In genomic region chr10:87025285-87025958, GRCh38 we compare ENCODE assay signal across 13 cellular contexts. TPM values are rescaled to one million over a fixed set of nuclear protein-coding genes. Genes with fewer than 3 reads are reported as not detected.
DNase-seq lines count a peak whose midpoint lies in the region; ATAC-seq and TF ChIP-seq lines count a peak whose summit lies in the region.
"Not testable (repeated sequence)": the region's sequence is repeated elsewhere in the genome, so short reads cannot be mapped to it uniquely, and the experiment has no call there.
"Had no signal": no experiment of that assay in that cellular context is flagged by ENCODE, and none has a peak within 500 bp of the region (broad histone marks: within the 10 kb centered on the region; RNA-seq: fewer than 3 reads in every experiment).

No MANE protein-coding gene starts in this region.

- not testable (repeated sequence) for H3K36me3 Mint-ChIP-seq in WTC11; activated naive CD8-positive, alpha-beta T cell treated with anti-CD3 and anti-CD28 coated beads for 36 hours; stimulated activated effector memory CD8-positive, alpha-beta T cell treated with anti-CD3 and anti-CD28 coated beads, Interleukin-12 subunit alpha, Interleukin-12 subunit beta, amount 100 ng/mL, for 72 hours

- H3K9me3 Mint-ChIP-seq in WTC11; activated naive CD8-positive, alpha-beta T cell treated with anti-CD3 and anti-CD28 coated beads for 36 hours; stimulated activated effector memory CD8-positive, alpha-beta T cell treated with anti-CD3 and anti-CD28 coated beads, Interleukin-12 subunit alpha, Interleukin-12 subunit beta, amount 100 ng/mL, for 72 hours: not testable (repeated sequence)

- not testable (repeated sequence) for H3K27me3 Mint-ChIP-seq in WTC11 (ENCODE audit: low read depth); activated naive CD8-positive, alpha-beta T cell treated with anti-CD3 and anti-CD28 coated beads for 36 hours

- TF ChIP-seq CTCF in PC-9 (conservative IDR thresholded peaks at IDR 0.05); WTC11 (IDR thresholded peaks at IDR 0.05): not testable (repeated sequence)

- DNase-seq in EL (peak; percentile 84), PC-9 (peak; percentile 30 to 81), kidney glomerular epithelial cell (lab: John Stamatoyannopoulos, UW) (peak; percentile 67)
- DNase-seq in WTC11 (ENCODE audit: low spot score); epithelial cell of prostate (ENCODE audit: low read depth, low spot score); stimulated activated effector memory CD8-positive, alpha-beta T cell treated with anti-CD3 and anti-CD28 coated beads, Interleukin-12 subunit alpha, Interleukin-12 subunit beta, amount 100 ng/mL, for 72 hours (ENCODE audit: low spot score in 2 of 2): not testable (repeated sequence)
- peak; percentile 38 for DNase-seq in activated naive CD8-positive, alpha-beta T cell treated with anti-CD3 and anti-CD28 coated beads for 36 hours

- not testable (repeated sequence) for H3K4me3 Mint-ChIP-seq in WTC11; activated naive CD8-positive, alpha-beta T cell treated with anti-CD3 and anti-CD28 coated beads for 36 hours; stimulated activated effector memory CD8-positive, alpha-beta T cell treated with anti-CD3 and anti-CD28 coated beads, Interleukin-12 subunit alpha, Interleukin-12 subunit beta, amount 100 ng/mL, for 72 hours

- H3K27ac Mint-ChIP-seq in WTC11 = peak overlapping the region; percentile 60
- peak overlapping the region; percentile 83 for H3K27ac Mint-ChIP-seq in activated naive CD8-positive, alpha-beta T cell treated with anti-CD3 and anti-CD28 coated beads for 36 hours
- H3K27ac Mint-ChIP-seq in stimulated activated effector memory CD8-positive, alpha-beta T cell treated with anti-CD3 and anti-CD28 coated beads, Interleukin-12 subunit alpha, Interleukin-12 subunit beta, amount 100 ng/mL, for 72 hours = peak overlapping the region; percentile 81

- H3K4me3 ChIP-seq in HUES64 (ENCODE audit: low read length); PC-9: not testable (repeated sequence)

- not testable (repeated sequence) for H3K27me3 ChIP-seq in HUES64 (ENCODE audit: insufficient read depth, low read length); PC-9 (ENCODE audit: insufficient read depth, low read depth)

- BruUV-seq in PC-9 (replicated peaks; lab: Mats Ljungman, UMichigan) = not testable (repeated sequence)

- POLR2A ChIA-PET in PC-9 (lab: Charles Lee; ENCODE audit: unreplicated experiment); WTC11 (lab: Charles Lee): not testable (repeated sequence)

- CTCF ChIA-PET in PC-9 (lab: Charles Lee) = not testable (repeated sequence)
- CTCF ChIA-PET in WTC11 (lab: Charles Lee) = interaction anchor here (0.7 kb wide), 1 partner anchor 65 kb away, joined by 3 read pairs; no protein-coding TSS in a partner anchor

- 27% methylated on average over 5 of the region's 5 CpGs for WGBS in HUES64

- intact Hi-C loops in PC-9 (cut with micrococcal nuclease; ENCODE audit: unreplicated experiment) = not testable (repeated sequence)

- not testable (repeated sequence) for H3K9ac ChIP-seq in HUES64 (ENCODE audit: low read depth, low read length)

- H3K9me3 ChIP-seq in HUES64 (ENCODE audit: insufficient read depth, low read depth, low read length); PC-9 (ENCODE audit: insufficient read depth, low read depth): not testable (repeated sequence)

- not testable (repeated sequence) for H3K36me3 ChIP-seq in HUES64 (ENCODE audit: insufficient read depth, low read length); PC-9 (ENCODE audit: low read depth)

- H4K20me1 ChIP-seq in PC-9 (ENCODE audit: insufficient read depth) = not testable (repeated sequence)

- ATAC-seq in WTC11 = peak; percentile 34; the same call in 1 of the 2 replicates
- peak; percentile 94 for ATAC-seq in stimulated activated effector memory CD8-positive, alpha-beta T cell treated with anti-CD3 and anti-CD28 coated beads, Interleukin-12 subunit alpha, Interleukin-12 subunit beta, amount 100 ng/mL, for 72 hours

- H3K79me2 ChIP-seq in PC-9 (ENCODE audit: low read depth) = not testable (repeated sequence)

- H3K4me1 ChIP-seq in HUES64 (ENCODE audit: insufficient read depth, low read length); PC-9 (replicated peaks; ENCODE audit: insufficient read depth): not testable (repeated sequence)

- H3F3A ChIP-seq in PC-9 (ENCODE audit: insufficient read depth, low read depth) = not testable (repeated sequence)

- peak overlapping the region; percentile 29; the same call in 1 of the 2 replicates for H3K27ac ChIP-seq in HUES64 (ENCODE audit: low read depth, low read length)
- H3K27ac ChIP-seq in PC-9 = peak overlapping the region; percentile 68
- H3K27ac ChIP-seq in epithelial cell of prostate = peak overlapping the region; percentile 46

- not testable (repeated sequence) for H2AFZ ChIP-seq in PC-9

- peak overlapping the region; percentile 42 for H3K4me2 ChIP-seq in PC-9

- H3K9me2 ChIP-seq in PC-9 (ENCODE audit: insufficient read depth) = not testable (repeated sequence)

- H3K4me1 Mint-ChIP-seq in WTC11 = peaks cover 15% of the 10 kb centered on the region
- H3K4me1 Mint-ChIP-seq in activated naive CD8-positive, alpha-beta T cell treated with anti-CD3 and anti-CD28 coated beads for 36 hours = peaks cover 15% of the 10 kb centered on the region
- not testable (repeated sequence) for H3K4me1 Mint-ChIP-seq in stimulated activated effector memory CD8-positive, alpha-beta T cell treated with anti-CD3 and anti-CD28 coated beads, Interleukin-12 subunit alpha, Interleukin-12 subunit beta, amount 100 ng/mL, for 72 hours

RNA-seq across cellular contexts. Expression of gene FAM25A, which starts 5.3 kb away (rescaled TPM):
- polyA plus RNA-seq in HUES64 (2013, experiment 1 of 2) = not detected
- polyA plus RNA-seq in HUES64 (2013, experiment 2 of 2) = not detected
- 8.2 and 11.4 TPM in 2 replicates for total RNA-seq in PC-9 (2021)
- total RNA-seq in WTC11 (2021) = not detected in 3 replicates
- total RNA-seq in activated naive CD8-positive, alpha-beta T cell treated with anti-CD3 and anti-CD28 coated beads for 36 hours = not detected
- total RNA-seq: CD8-positive, alpha-beta T cell; dermis microvascular lymphatic vessel endothelial cell; left ventricle myocardium inferior; naive thymus-derived CD8-positive, alpha-beta T cell; right atrium auricular region had no signal
- polyA plus RNA-seq: naive thymus-derived CD8-positive, alpha-beta T cell had no signal

RNA-seq across cellular contexts. Expression of gene ADIRF, which starts 57.1 kb away (rescaled TPM):
- polyA plus RNA-seq in HUES64 (2013, experiment 1 of 2) = not detected
- not detected for polyA plus RNA-seq in HUES64 (2013, experiment 2 of 2)
- total RNA-seq in PC-9 (2021) = 51.0 and 72.8 TPM in 2 replicates
- total RNA-seq in WTC11 (2021) = 0.30 to 1.0 TPM (median 0.70 TPM) in 3 replicates
- total RNA-seq in activated naive CD8-positive, alpha-beta T cell treated with anti-CD3 and anti-CD28 coated beads for 36 hours = not detected
- total RNA-seq: CD8-positive, alpha-beta T cell; naive thymus-derived CD8-positive, alpha-beta T cell had no signal
- polyA plus RNA-seq: naive thymus-derived CD8-positive, alpha-beta T cell had no signal

Comparison
In these comparisons a context has a peak if more than half of its experiments do, and no peak if none do; other contexts are left out.
1. RNA of gene ADIRF, which starts 57.1 kb away (total RNA-seq): 51.0 to 72.8 TPM in PC-9; 0.30 to 1.0 TPM in WTC11 and not detected in activated naive CD8-positive, alpha-beta T cell treated with anti-CD3 and anti-CD28 coated beads for 36 hours; every median in the first group is over 10 times any median in the second.
2. Peak in every context shown above with its lines, with median percentiles within 50 percentile points of each other: H3K27ac ChIP-seq and H3K27ac Mint-ChIP-seq.